9 cellular contexts compared by ENCODE assay signal in the genomic region with DNA sequence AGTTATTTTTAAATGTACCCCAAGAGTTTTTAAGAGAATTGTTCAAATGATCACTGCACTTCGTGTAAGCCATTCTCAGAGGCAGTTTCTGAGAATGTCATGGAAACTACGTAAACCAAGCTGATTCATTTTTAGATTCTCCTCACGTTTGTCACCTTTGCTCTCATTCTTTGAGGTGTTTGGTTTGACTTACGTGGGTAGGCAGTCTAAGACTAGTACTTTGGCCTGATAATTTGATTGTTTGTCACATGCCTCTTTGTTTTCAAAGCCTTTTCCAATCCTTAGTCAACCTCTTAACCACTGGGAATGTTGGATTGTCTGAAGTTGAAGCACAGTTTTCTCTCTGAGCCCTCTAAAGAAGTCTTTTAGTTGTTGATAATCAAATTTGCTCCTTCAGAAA. TPM values are rescaled to one million over a fixed set of nuclear protein-coding genes. Genes with fewer than 3 reads are reported as not detected.
DNase-seq lines count a peak whose midpoint lies in the region; ATAC-seq and TF ChIP-seq lines count a peak whose summit lies in the region.
"Had no signal": no experiment of that assay in that cellular context is flagged by ENCODE, and none has a peak within 500 bp of the region (broad histone marks: within the 10 kb centered on the region; RNA-seq: fewer than 3 reads in every experiment).

No MANE protein-coding gene starts in this region.

- H3K4me3 ChIP-seq in GM23248 (no peak overlapping the region), retinal pigment epithelial cell (ENCODE audit: low read length) (no peak overlapping the region)
- no peak overlapping the region for H3K4me3 ChIP-seq in CD8-positive, alpha-beta memory T cell (ENCODE audit: low read length)

- DNase-seq in GM23248 (peak; percentile 49), HT-29 (ENCODE audit: low spot score) (peak; percentile 30), retinal pigment epithelial cell (ENCODE audit: low read depth) (peak; percentile 62), UCSD-AML1 (lab: John Stamatoyannopoulos, UW; ENCODE audit: unreplicated experiment) (no peak), Right ventricle myocardium superior (no peak)
- no peak for DNase-seq in CD8-positive, alpha-beta memory T cell
- DNase-seq: NCI-H82 had no signal

- H4K20me1 ChIP-seq in GM23248 (ENCODE audit: insufficient read depth): peaks cover 42% of the 10 kb centered on the region

- peak overlapping the region; percentile 55 for H3K27ac ChIP-seq in GM23248
- no peak overlapping the region for H3K27ac ChIP-seq in CD8-positive, alpha-beta memory T cell (ENCODE audit: low read depth, low read length)

- CTCF ChIA-PET in CD8-positive, alpha-beta memory T cell (lab: Charles Lee): interaction anchor here (1.7 kb wide), 1 partner anchor 23 kb away, joined by 4 read pairs; no protein-coding TSS in a partner anchor

- in situ Hi-C loops in GM23248 (cut with MboI): no loop called here

- TF ChIP-seq CTCF in retinal pigment epithelial cell (conservative IDR thresholded peaks at IDR 0.05; ENCODE audit: low read depth, low read length): no peak

- no peak overlapping the region for H3K27ac Mint-ChIP-seq in CD8-positive, alpha-beta memory T cell

- peaks cover 85% of the 10 kb centered on the region for H3F3A ChIP-seq in GM23248 (ENCODE audit: insufficient read depth)

- WGBS in GM23248 (ENCODE audit: low coverage in 1 of 2, low lambda C conversion rate in 2 of 2, missing lambda C conversion rate in 2 of 2), 2 experiments: 53 to 68% methylated on average over 4 of the region's 4 CpGs

- POLR2A ChIA-PET in CD8-positive, alpha-beta memory T cell (lab: Charles Lee): no interaction called here

- H2AFZ ChIP-seq in GM23248: no peak overlapping the region

- H3K9me3 ChIP-seq in GM23248 (ENCODE audit: low read depth): no peaks in the 10 kb centered on the region
- H3K9me3 ChIP-seq in CD8-positive, alpha-beta memory T cell (ENCODE audit: low read length): no peaks in the 10 kb centered on the region

- no peaks in the 10 kb centered on the region for H3K9me2 ChIP-seq in GM23248 (ENCODE audit: insufficient read depth)

- no peak overlapping the region for H3K4me2 ChIP-seq in GM23248 (ENCODE audit: unreplicated experiment)

- H3K36me3 Mint-ChIP-seq in CD8-positive, alpha-beta memory T cell: peaks cover 0 to 10% (median 2%) of the 10 kb centered on the region in 3 donors

- H3K4me1 ChIP-seq in GM23248 (ENCODE audit: insufficient read depth): peaks cover 59% of the 10 kb centered on the region
- H3K4me1 ChIP-seq in CD8-positive, alpha-beta memory T cell (ENCODE audit: insufficient read depth, low read length): peaks cover 5% of the 10 kb centered on the region

- peaks cover 11 to 40% (median 22%) of the 10 kb centered on the region in 3 donors for H3K4me1 Mint-ChIP-seq in CD8-positive, alpha-beta memory T cell

- H3K4me3 Mint-ChIP-seq in CD8-positive, alpha-beta memory T cell: no peak overlapping the region
- H3K4me3 Mint-ChIP-seq: brain had no signal

- no peaks in the 10 kb centered on the region for H3K27me3 ChIP-seq in GM23248 (replicated peaks; ENCODE audit: insufficient read depth)
- no peaks in the 10 kb centered on the region for H3K27me3 ChIP-seq in CD8-positive, alpha-beta memory T cell (ENCODE audit: insufficient read depth, low read length, poor library complexity, severe bottlenecking)

- intact Hi-C loops in Right ventricle myocardium superior (cut with DNase I): no loop called here

- no peak overlapping the region for H3K9ac ChIP-seq in GM23248

- no peaks in the 10 kb centered on the region for H3K27me3 Mint-ChIP-seq in CD8-positive, alpha-beta memory T cell

- H3K36me3 ChIP-seq in GM23248 (ENCODE audit: low read depth): peaks cover 29% of the 10 kb centered on the region
- H3K36me3 ChIP-seq in CD8-positive, alpha-beta memory T cell (ENCODE audit: insufficient read depth, low read length): no peaks in the 10 kb centered on the region

- peaks cover 100% of the 10 kb centered on the region for H3K79me2 ChIP-seq in GM23248 (ENCODE audit: insufficient read depth)

- ATAC-seq in GM18873 (IDR thresholded peaks at IDR 0.05; ENCODE audit: low FRiP score, unreplicated experiment) (peak; percentile 57), Right ventricle myocardium superior (ENCODE audit: poor library complexity) (no peak)

- peaks cover 0 to 4% (median 0%) of the 10 kb centered on the region in 5 donors for H3K9me3 Mint-ChIP-seq in CD8-positive, alpha-beta memory T cell

RNA-seq across cellular contexts. Expression of a gene that starts 10.5 kb away (rescaled TPM):
- 640 and 867 TPM in 2 replicates for total RNA-seq in GM23248 (2014; rRNA removed; shearing (Covaris generic))
- polyA plus RNA-seq in GM23248 (2016; fragmentation: Nextera tagmentation; extraction: Ambion mirVana): 478 and 488 TPM in 2 replicates
- 24.7 and 27.6 TPM in 2 replicates for total RNA-seq in HT-29 (2014; rRNA removed; shearing (Covaris generic))
- 10 to 100 TPM; 54.3 to 56.8 TPM for total RNA-seq in CD8-positive, alpha-beta memory T cell
- polyA plus RNA-seq in CD8-positive, alpha-beta memory T cell: 34.8 TPM
- 25.4 TPM for total RNA-seq in Right ventricle myocardium superior

Comparison
In these comparisons a context has a peak if more than half of its experiments do, and no peak if none do; other contexts are left out.
1. DNase-seq: peak in GM23248 (single experiment), HT-29 (single experiment) and retinal pigment epithelial cell (single experiment); none in UCSD-AML1 (single experiment), CD8-positive, alpha-beta memory T cell (0 of 5) and Right ventricle myocardium superior (single experiment).
2. RNA of a gene that starts 10.5 kb away (total RNA-seq): 640 to 867 TPM in GM23248; 54.3 to 56.8 TPM in CD8-positive, alpha-beta memory T cell, 25.4 TPM in Right ventricle myocardium superior (single experiment) and 24.7 to 27.6 TPM in HT-29; every median in the first group is over 10 times any median in the second.